Comparison of ENCODE assay signal across 13 cellular contexts in genomic region chr16:24409045-24409444, GRCh38.
A peak's percentile ranks its signal among the peaks of the same experiment; 100 is the strongest.
DNase-seq lines count a peak whose midpoint lies in the region; ATAC-seq and TF ChIP-seq lines count a peak whose summit lies in the region.
"Had no signal": no experiment of that assay in that cellular context is flagged by ENCODE, and none has a peak within 500 bp of the region (broad histone marks: within the 10 kb centered on the region; RNA-seq: fewer than 3 reads in every experiment).

No MANE protein-coding gene starts in this region.

- WGBS in liver, result 65% methylated on average over 4 of the region's 4 CpGs

- H3K4me3 ChIP-seq in H7 (ENCODE audit: insufficient read depth, low read depth, low read length) (no peak overlapping the region), liver (ENCODE audit: low read depth in 1 of 3, low read length in 3 of 3) (no peak overlapping the region)
- H3K4me3 ChIP-seq: testis had no signal

- TF ChIP-seq CTCF in liver (IDR thresholded peaks at IDR 0.05; ENCODE audit: low read depth, low read length, missing input control), result peak; percentile 25

- no peak overlapping the region for H3K27ac ChIP-seq in liver (ENCODE audit: low read depth in 1 of 2, low read length in 2 of 2)
- H3K27ac ChIP-seq: testis had no signal

- no peaks in the 10 kb centered on the region for H3K9me3 ChIP-seq in liver (ENCODE audit: control insufficient read depth in 4 of 4, low read length in 3 of 4)
- H3K9me3 ChIP-seq: testis had no signal

- no peak for ATAC-seq in GM18511 (IDR thresholded peaks at IDR 0.05; ENCODE audit: unreplicated experiment)
- no peak for ATAC-seq in GM18873 (IDR thresholded peaks at IDR 0.05; ENCODE audit: low FRiP score, unreplicated experiment)
- ATAC-seq: naive thymus-derived CD8-positive, alpha-beta T cell had no signal

- no peak overlapping the region for H3K9ac ChIP-seq in liver (ENCODE audit: low read depth in 1 of 2, low read length in 2 of 2)

- TF ChIP-seq RAD21 in liver (IDR thresholded peaks at IDR 0.05), result peak in 1 of 2 donors; percentile 16

- DNase-seq in DMS 273 (lab: John Stamatoyannopoulos, UW; ENCODE audit: unreplicated experiment), result peak; percentile 41
- DNase-seq in DMS 273 treated with DMSO at 0.1 percent for 48 hours (lab: John Stamatoyannopoulos, UW), result no peak
- peak; percentile 65 for DNase-seq in H7
- DNase-seq in RPMI8226, result peak; percentile 37
- DNase-seq in NOMO-1 (lab: John Stamatoyannopoulos, UW; ENCODE audit: unreplicated experiment in 2 of 2), result no peak
- DNase-seq: 8988T; activated CD8-positive, alpha-beta memory T cell treated with anti-CD3 and anti-CD28 coated beads, Interleukin-2, amount 50 U/mL, for 48 hours; naive thymus-derived CD8-positive, alpha-beta T cell; NCI-H2171; testis had no signal

- no peaks in the 10 kb centered on the region for H3K36me3 ChIP-seq in H7 (replicated peaks; ENCODE audit: control insufficient read depth, insufficient read depth, low read length)
- no peaks in the 10 kb centered on the region for H3K36me3 ChIP-seq in liver (ENCODE audit: control insufficient read depth in 4 of 4, insufficient read depth in 3 of 4, low read depth in 1 of 4, low read length in 3 of 4)

- no peaks in the 10 kb centered on the region for H3K4me1 ChIP-seq in liver (ENCODE audit: control insufficient read depth in 4 of 4, insufficient read depth in 4 of 4, low read length in 3 of 4)
- H3K4me1 ChIP-seq: testis had no signal

- H3K27me3 ChIP-seq in H7 (ENCODE audit: control insufficient read depth, insufficient read depth, low read length), result no peaks in the 10 kb centered on the region
- peaks cover 0 to 6% (median 1%) of the 10 kb centered on the region in 4 donors for H3K27me3 ChIP-seq in liver (ENCODE audit: control insufficient read depth in 4 of 4, insufficient read depth in 4 of 4, low read length in 3 of 4)
- H3K27me3 ChIP-seq: testis had no signal

TF ChIP-seq in liver, 16 proteins besides CTCF, POLR2A, EP300 and RAD21:
- no peak for TF ChIP-seq ATF3 (IDR thresholded peaks at IDR 0.05)
- no peak for TF ChIP-seq REST (IDR thresholded peaks at IDR 0.05)
- no peak for TF ChIP-seq YY1 (IDR thresholded peaks at IDR 0.05)
- no peak for TF ChIP-seq RXRA (IDR thresholded peaks at IDR 0.05)
- TF ChIP-seq HNF4G (IDR thresholded peaks at IDR 0.05), result no peak
- no peak for TF ChIP-seq JUND (IDR thresholded peaks at IDR 0.05)
- TF ChIP-seq TAF1 (conservative IDR thresholded peaks at IDR 0.05), result no peak
- no peak for TF ChIP-seq NR2F2 (IDR thresholded peaks at IDR 0.05)
- TF ChIP-seq HNF4A (conservative IDR thresholded peaks at IDR 0.05), result no peak
- TF ChIP-seq FOXA1 (IDR thresholded peaks at IDR 0.05), result no peak
- TF ChIP-seq ZBTB33 (IDR thresholded peaks at IDR 0.05), result no peak
- TF ChIP-seq SP1 (IDR thresholded peaks at IDR 0.05), result no peak
- no peak for TF ChIP-seq GABPA (IDR thresholded peaks at IDR 0.05 in 1 of 2, conservative IDR thresholded peaks at IDR 0.05 in 1 of 2)

Comparison
In these comparisons a context has a peak if more than half of its experiments do, and no peak if none do; other contexts are left out.
1. DNase-seq: peak in DMS 273 (single experiment), H7 (single experiment) and RPMI8226 (single experiment); none in DMS 273 treated with DMSO at 0.1 percent for 48 hours (single experiment) and NOMO-1 (0 of 2).